12 cellular contexts compared by ENCODE assay signal in genomic region chr4:150580244-150580643, GRCh38. TPM values are rescaled to one million over a fixed set of nuclear protein-coding genes. Genes with fewer than 3 reads are reported as not detected.
DNase-seq lines count a peak whose midpoint lies in the region; ATAC-seq and TF ChIP-seq lines count a peak whose summit lies in the region.
"Had no signal": no experiment of that assay in that cellular context is flagged by ENCODE, and none has a peak within 500 bp of the region (broad histone marks: within the 10 kb centered on the region; RNA-seq: fewer than 3 reads in every experiment).

No MANE protein-coding gene starts in this region.

- TF ChIP-seq CTCF in mesothelial cell of epicardium (IDR thresholded peaks at IDR 0.05; ENCODE audit: unreplicated experiment): no peak

- no peak for ATAC-seq in HG03135 (IDR thresholded peaks at IDR 0.05; ENCODE audit: unreplicated experiment)

- H3K4me3 Mint-ChIP-seq in mesothelial cell of epicardium: peak overlapping the region; percentile 86
- H3K4me3 Mint-ChIP-seq: naive B cell had no signal

- H3K4me1 ChIP-seq in HUES64 (ENCODE audit: insufficient read depth, low read length) (peaks cover 29% of the 10 kb centered on the region), duodenal mucosa (ENCODE audit: control insufficient read depth in 1 of 2, insufficient read depth in 2 of 2, low read length in 2 of 2) (no peaks in the 10 kb centered on the region), stomach smooth muscle (ENCODE audit: control insufficient read depth, insufficient read depth, low read length) (peaks cover 3% of the 10 kb centered on the region)

- H3K9me3 Mint-ChIP-seq in mesothelial cell of epicardium: no peaks in the 10 kb centered on the region

- H3K27ac Mint-ChIP-seq in mesothelial cell of epicardium: peak overlapping the region; percentile 88

- H3K27me3 ChIP-seq in HUES64 (ENCODE audit: insufficient read depth, low read length): peaks cover 74% of the 10 kb centered on the region
- no peaks in the 10 kb centered on the region for H3K27me3 ChIP-seq in duodenal mucosa (ENCODE audit: control insufficient read depth in 1 of 2, insufficient read depth in 2 of 2, low read length in 2 of 2)
- peaks cover 0 to 8% of the 10 kb centered on the region in 2 donors for H3K27me3 ChIP-seq in stomach smooth muscle (ENCODE audit: control insufficient read depth in 1 of 2, insufficient read depth in 2 of 2, low read length in 2 of 2)

- H3K27ac ChIP-seq in HUES64 (ENCODE audit: low read depth, low read length) (no peak overlapping the region), duodenal mucosa (ENCODE audit: low read depth, low read length) (peak overlapping the region; percentile 67), stomach smooth muscle (ENCODE audit: low read length) (peak overlapping the region; percentile 55)

- H3K9me3 ChIP-seq in HUES64 (ENCODE audit: insufficient read depth, low read depth, low read length) (no peaks in the 10 kb centered on the region), duodenal mucosa (ENCODE audit: control insufficient read depth in 1 of 2, low read length in 2 of 2) (peaks cover 0 to 9% of the 10 kb centered on the region in 2 donors), stomach smooth muscle (ENCODE audit: control insufficient read depth in 2 of 2, low read length in 2 of 2) (peaks cover 0 to 4% of the 10 kb centered on the region in 2 donors)

- H3K27me3 Mint-ChIP-seq in mesothelial cell of epicardium (ENCODE audit: low read depth): peaks cover 72% of the 10 kb centered on the region
- H3K27me3 Mint-ChIP-seq: naive B cell had no signal

- no peaks in the 10 kb centered on the region for H3K36me3 Mint-ChIP-seq in mesothelial cell of epicardium

- no peaks in the 10 kb centered on the region for H3K36me3 ChIP-seq in HUES64 (ENCODE audit: insufficient read depth, low read length)
- peaks cover 11 to 18% of the 10 kb centered on the region in 2 donors for H3K36me3 ChIP-seq in duodenal mucosa (ENCODE audit: control insufficient read depth in 1 of 2, insufficient read depth in 2 of 2, low read length in 2 of 2)
- no peaks in the 10 kb centered on the region for H3K36me3 ChIP-seq in stomach smooth muscle (ENCODE audit: control insufficient read depth in 2 of 2, insufficient read depth in 2 of 2, low read length in 2 of 2)

- peaks cover 47% of the 10 kb centered on the region for H3K4me1 Mint-ChIP-seq in mesothelial cell of epicardium
- H3K4me1 Mint-ChIP-seq: naive B cell had no signal

- H3K4me3 ChIP-seq in HUES64 (ENCODE audit: low read length) (peak overlapping the region; percentile 59), duodenal mucosa (ENCODE audit: low read depth in 1 of 2, low read length in 2 of 2) (peak overlapping the region; percentile 35 to 40), stomach smooth muscle (ENCODE audit: low read length in 2 of 2) (peak overlapping the region; percentile 26 to 54)

- 11% methylated on average over 10 of the region's 11 CpGs for WGBS in HUES64

- H3K9ac ChIP-seq in HUES64 (ENCODE audit: low read depth, low read length) (0 out of 2 replicates have a peak overlapping the region, but pooled peaks have one; percentile 33), duodenal mucosa (ENCODE audit: low read depth in 1 of 2, low read length in 2 of 2) (peak overlapping the region; percentile 44 to 49), stomach smooth muscle (ENCODE audit: low read length in 2 of 2) (peak overlapping the region in 1 of 2 donors; percentile 40)

- DNase-seq in mesothelial cell of epicardium (ENCODE audit: low spot score in 2 of 2, unreplicated experiment in 2 of 2) (no peak), GM19240 (ENCODE audit: insufficient read length, low spot score) (no peak), HUDEP-2 (lab: John Stamatoyannopoulos, UW; ENCODE audit: unreplicated experiment in 76 of 76) (no peak)
- DNase-seq: activated CD4-positive, alpha-beta T cell treated with anti-CD3 and anti-CD28 coated beads for 1 hour; activated T-cell treated with anti-CD3 and anti-CD28 coated beads, Interleukin-2, amount 50 U/mL, for 1 hour; naive B cell; NCI-H2029; stimulated activated CD4-positive, alpha-beta T cell treated with anti-CD3 and anti-CD28 coated beads, Interleukin-1b, Interleukin-23, amount 100 ng/mL, for 48 hours had no signal

RNA-seq across cellular contexts. Expression of gene MAB21L2, which starts 1.7 kb away (rescaled TPM):
- 0.80 TPM for polyA plus RNA-seq in HUES64 (2013, experiment 1 of 2)
- 1.7 TPM for polyA plus RNA-seq in HUES64 (2013, experiment 2 of 2)
- total RNA-seq in mesothelial cell of epicardium: 14.2 to 16.0 TPM (median 14.4 TPM) in 3 replicates
